8 cellular contexts compared by ENCODE assay signal in the genomic region with DNA sequence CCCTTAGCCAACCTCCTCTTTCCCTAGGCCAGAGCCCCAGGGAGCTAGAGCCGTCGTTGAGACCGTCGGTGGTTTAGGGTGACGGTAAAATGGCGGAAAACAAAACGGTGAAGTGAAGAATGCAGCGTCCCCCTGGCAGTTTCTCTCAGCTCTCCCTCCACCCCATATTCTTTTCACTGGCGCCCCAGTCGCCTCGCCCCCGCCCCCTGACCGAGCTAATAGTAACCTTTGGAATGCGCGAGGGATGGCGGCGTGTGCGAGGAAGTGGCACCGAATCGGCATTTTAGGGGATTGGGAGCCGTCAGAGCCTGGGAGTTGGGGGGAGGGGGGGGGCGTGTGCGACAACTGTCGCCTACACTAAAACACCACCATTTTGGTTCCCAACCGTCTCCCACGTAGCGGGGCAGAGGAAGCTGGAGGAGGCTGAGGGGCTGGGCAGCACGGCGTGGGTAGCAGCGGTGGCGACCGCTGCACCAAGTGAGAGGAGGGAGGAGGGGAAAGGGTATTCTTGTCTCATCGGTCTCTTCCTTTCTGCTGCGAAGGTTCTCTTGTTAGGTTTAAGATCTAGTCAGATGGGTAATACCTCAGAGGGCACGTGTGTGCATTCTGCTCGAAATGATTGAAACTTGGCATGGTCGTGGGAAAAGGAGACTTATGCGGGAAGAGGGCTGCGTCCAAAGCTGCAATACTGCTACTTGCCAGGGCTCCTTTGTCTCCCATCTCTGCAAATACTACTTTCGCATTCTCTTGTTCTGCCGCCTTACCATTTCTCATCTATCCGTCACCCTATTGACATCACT. TPM values are rescaled to one million over a fixed set of nuclear protein-coding genes. Genes with fewer than 3 reads are reported as not detected.
DNase-seq lines count a peak whose midpoint lies in the region; ATAC-seq and TF ChIP-seq lines count a peak whose summit lies in the region.

No MANE protein-coding gene starts in this region.

- peaks cover 2% of the 10 kb centered on the region for H3K36me3 Mint-ChIP-seq in mesothelial cell of epicardium

- H3K9me3 Mint-ChIP-seq in mesothelial cell of epicardium, result peaks cover 22% of the 10 kb centered on the region

- H3K4me1 ChIP-seq in duodenal mucosa (ENCODE audit: control insufficient read depth in 1 of 2, insufficient read depth in 2 of 2, low read length in 2 of 2) (no peaks in the 10 kb centered on the region), tibial nerve (peaks cover 0 to 4% (median 0%) of the 10 kb centered on the region in 4 donors)

- H3K4me1 Mint-ChIP-seq in mesothelial cell of epicardium, result peaks cover 21% of the 10 kb centered on the region

- TF ChIP-seq POLR2A in Raji (IDR thresholded peaks at IDR 0.05; ENCODE audit: insufficient read depth, low read depth, low read length) (peak; percentile 43; the same call in 1 of the 2 replicates), tibial nerve (IDR thresholded peaks at IDR 0.05) (no peak)

- peak overlapping the region; percentile 91 for H3K4me3 Mint-ChIP-seq in mesothelial cell of epicardium

- 1 to 40% methylated on average over 40 to 42 of the region's 42 CpGs for WGBS in tibial nerve, 2 donors

- H3K27ac Mint-ChIP-seq in mesothelial cell of epicardium, result peak overlapping the region; percentile 95

- ATAC-seq in GM18502 (IDR thresholded peaks at IDR 0.05; ENCODE audit: poor library complexity, unreplicated experiment) (peak; percentile 48), HG03342 (IDR thresholded peaks at IDR 0.05; ENCODE audit: unreplicated experiment) (peak; percentile 48)

- no peaks in the 10 kb centered on the region for H3K27me3 Mint-ChIP-seq in mesothelial cell of epicardium (ENCODE audit: low read depth)

- H3K4me3 ChIP-seq in duodenal mucosa (ENCODE audit: low read depth in 1 of 2, low read length in 2 of 2), result peak overlapping the region; percentile 80
- peak overlapping the region; percentile 34 to 60 (median 42) for H3K4me3 ChIP-seq in tibial nerve

- H3K27me3 ChIP-seq in duodenal mucosa (ENCODE audit: control insufficient read depth in 1 of 2, insufficient read depth in 2 of 2, low read length in 2 of 2), result no peaks in the 10 kb centered on the region
- no peaks in the 10 kb centered on the region for H3K27me3 ChIP-seq in tibial nerve

- no peak for TF ChIP-seq CTCF in mesothelial cell of epicardium (IDR thresholded peaks at IDR 0.05; ENCODE audit: unreplicated experiment)
- no peak for TF ChIP-seq CTCF in tibial nerve (IDR thresholded peaks at IDR 0.05)

- H3K36me3 ChIP-seq in duodenal mucosa (ENCODE audit: control insufficient read depth in 1 of 2, insufficient read depth in 2 of 2, low read length in 2 of 2) (no peaks in the 10 kb centered on the region), tibial nerve (no peaks in the 10 kb centered on the region)

- no peak for TF ChIP-seq EP300 in tibial nerve (IDR thresholded peaks at IDR 0.05)

- peak; percentile 11 for DNase-seq in AG08396 (ENCODE audit: low spot score)
- DNase-seq in mesothelial cell of epicardium (ENCODE audit: low spot score in 2 of 2, unreplicated experiment in 2 of 2), result peak in 1 of 2 experiments; percentile 45
- no peak for DNase-seq in tibial nerve (ENCODE audit: low spot score in 2 of 2)
- no peak for DNase-seq in NOMO-1 treated with dmso at 0.1 percent for 144 hours (lab: John Stamatoyannopoulos, UW; ENCODE audit: unreplicated experiment)

- H3K27ac ChIP-seq in duodenal mucosa (ENCODE audit: low read depth, low read length) (no peak overlapping the region), tibial nerve (peak overlapping the region in 1 of 4 donors; percentile 50)

- peak overlapping the region; percentile 54 to 61 for H3K9ac ChIP-seq in duodenal mucosa (ENCODE audit: low read depth in 1 of 2, low read length in 2 of 2)

- no peaks in the 10 kb centered on the region for H3K9me3 ChIP-seq in duodenal mucosa (ENCODE audit: control insufficient read depth in 1 of 2, low read length in 2 of 2)
- no peaks in the 10 kb centered on the region for H3K9me3 ChIP-seq in tibial nerve

RNA-seq across cellular contexts. Expression of a gene that starts 0.8 kb away (rescaled TPM):
- 54.1 to 55.1 TPM (median 54.2 TPM) in 3 replicates for total RNA-seq in mesothelial cell of epicardium
- 1 to 10 TPM; 1.2 to 2.8 (median 1.7) TPM for total RNA-seq in tibial nerve

RNA-seq across cellular contexts. Expression of a gene that starts 1.0 kb away (rescaled TPM):
- total RNA-seq in mesothelial cell of epicardium (0.56 to 0.72 TPM (median 0.58 TPM) in 3 replicates), tibial nerve (not detected)

Comparison
In these comparisons a context has a peak if more than half of its experiments do, and no peak if none do; other contexts are left out.
1. RNA of a gene that starts 0.8 kb away (total RNA-seq): 54.1 to 55.1 TPM in mesothelial cell of epicardium; 1.2 to 2.8 TPM in tibial nerve; every median in the first group is over 10 times any median in the second.